ENCODE assay signal across 16 cellular contexts in genomic region chrX:66676990-66677389, GRCh38. TPM values are rescaled to one million over a fixed set of nuclear protein-coding genes. Genes with fewer than 3 reads are reported as not detected.
DNase-seq lines count a peak whose midpoint lies in the region; ATAC-seq and TF ChIP-seq lines count a peak whose summit lies in the region.
"Had no signal": no experiment of that assay in that cellular context is flagged by ENCODE, and none has a peak within 500 bp of the region (broad histone marks: within the 10 kb centered on the region; RNA-seq: fewer than 3 reads in every experiment).

No MANE protein-coding gene starts in this region.

- H3K27me3 ChIP-seq in breast epithelium: peaks cover 0 to 18% of the 10 kb centered on the region in 2 donors
- H3K27me3 ChIP-seq: sigmoid colon had no signal

- H3K36me3 Mint-ChIP-seq in MCF 10A (ENCODE audit: insufficient read depth, unreplicated experiment): no peaks in the 10 kb centered on the region
- H3K36me3 Mint-ChIP-seq in activated T-helper 17 cell treated with anti-CD3 and anti-CD28 coated beads, Interleukin-2, amount 50 U/mL, for 72 hours (ENCODE audit: low read depth): no peaks in the 10 kb centered on the region
- H3K36me3 Mint-ChIP-seq: memory B cell, WTC11 had no signal

- H3K4me1 Mint-ChIP-seq in MCF 10A (ENCODE audit: insufficient read depth, unreplicated experiment): peaks cover 16% of the 10 kb centered on the region
- H3K4me1 Mint-ChIP-seq in activated T-helper 17 cell treated with anti-CD3 and anti-CD28 coated beads, Interleukin-2, amount 50 U/mL, for 72 hours: no peaks in the 10 kb centered on the region
- H3K4me1 Mint-ChIP-seq: stimulated activated naive CD8-positive, alpha-beta T cell treated with anti-CD3 and anti-CD28 coated beads, Interleukin-15, amount 100 ng/mL, for 72 hours had no signal

- ATAC-seq in activated T-helper 17 cell treated with anti-CD3 and anti-CD28 coated beads, Interleukin-2, amount 50 U/mL, for 72 hours (replicated peaks): no peak
- ATAC-seq in GM21423 (IDR thresholded peaks at IDR 0.05; ENCODE audit: unreplicated experiment): no peak
- ATAC-seq: stimulated activated naive CD8-positive, alpha-beta T cell treated with anti-CD3 and anti-CD28 coated beads, Interleukin-15, amount 100 ng/mL, for 72 hours; WTC11 had no signal

- H3K27ac Mint-ChIP-seq in MCF 10A (ENCODE audit: low read depth, unreplicated experiment): peak overlapping the region; percentile 60
- H3K27ac Mint-ChIP-seq in activated T-helper 17 cell treated with anti-CD3 and anti-CD28 coated beads, Interleukin-2, amount 50 U/mL, for 72 hours: peak overlapping the region; percentile 80
- H3K27ac Mint-ChIP-seq: memory B cell; stimulated activated naive CD8-positive, alpha-beta T cell treated with anti-CD3 and anti-CD28 coated beads, Interleukin-15, amount 100 ng/mL, for 72 hours; WTC11 had no signal

- no peak for TF ChIP-seq CTCF in MCF 10A (IDR thresholded peaks at IDR 0.05; ENCODE audit: unreplicated experiment)
- TF ChIP-seq CTCF in breast epithelium (IDR thresholded peaks at IDR 0.05): no peak

- no peaks in the 10 kb centered on the region for H3K27me3 Mint-ChIP-seq in MCF 10A (ENCODE audit: insufficient read depth, unreplicated experiment)
- H3K27me3 Mint-ChIP-seq in activated T-helper 17 cell treated with anti-CD3 and anti-CD28 coated beads, Interleukin-2, amount 50 U/mL, for 72 hours: peaks cover 3% of the 10 kb centered on the region
- H3K27me3 Mint-ChIP-seq: stimulated activated naive CD8-positive, alpha-beta T cell treated with anti-CD3 and anti-CD28 coated beads, Interleukin-15, amount 100 ng/mL, for 72 hours had no signal

- no peaks in the 10 kb centered on the region for H3K4me1 ChIP-seq in breast epithelium
- H3K4me1 ChIP-seq: sigmoid colon had no signal

- H3K27ac ChIP-seq in breast epithelium: peak overlapping the region in 1 of 2 donors; percentile 48
- no peak overlapping the region for H3K27ac ChIP-seq in caudate nucleus (ENCODE audit: low read depth, low read length)
- H3K27ac ChIP-seq: 22Rv1, sigmoid colon had no signal

- DNase-seq in MCF 10A (ENCODE audit: unreplicated experiment) (peak; percentile 82), breast epithelium (ENCODE audit: low spot score in 2 of 2) (no peak), fibroblast of the conjunctiva (ENCODE audit: low read depth) (peak; percentile 63), caudate nucleus (lab: John Stamatoyannopoulos, UW) (no peak), NCI-H748 (lab: John Stamatoyannopoulos, UW; ENCODE audit: unreplicated experiment) (no peak)
- no peak for DNase-seq in stimulated activated CD8-positive, alpha-beta memory T cell treated with anti-CD3 and anti-CD28 coated beads, Interleukin-4, amount 100 ng/mL, for 48 hours
- DNase-seq: activated naive CD4-positive, alpha-beta T cell treated with anti-CD3 and anti-CD28 coated beads, Interleukin-2, amount 50 U/mL, for 16 hours; Calu3; NCI-H1105 treated with DMSO at 0.1 percent for 48 hours; sigmoid colon; stimulated activated naive CD8-positive, alpha-beta T cell treated with anti-CD3 and anti-CD28 coated beads, Interleukin-15, amount 100 ng/mL, for 72 hours had no signal

- peaks cover 0 to 6% of the 10 kb centered on the region in 2 donors for H3K9me3 ChIP-seq in breast epithelium
- H3K9me3 ChIP-seq: sigmoid colon had no signal

- POLR2A ChIA-PET in MCF 10A (lab: Yijun Ruan, JAX): interaction anchor here (0.7 to 0.9 kb wide), 2 partner anchors 13 to 43 kb away, joined by 3 to 8 read pairs; no protein-coding TSS in a partner anchor

- H3K4me3 ChIP-seq in breast epithelium: no peak overlapping the region
- H3K4me3 ChIP-seq: sigmoid colon had no signal

- H3K4me3 Mint-ChIP-seq in MCF 10A (ENCODE audit: unreplicated experiment): peak overlapping the region; percentile 19
- no peak overlapping the region for H3K4me3 Mint-ChIP-seq in activated T-helper 17 cell treated with anti-CD3 and anti-CD28 coated beads, Interleukin-2, amount 50 U/mL, for 72 hours
- H3K4me3 Mint-ChIP-seq: memory B cell; stimulated activated naive CD8-positive, alpha-beta T cell treated with anti-CD3 and anti-CD28 coated beads, Interleukin-15, amount 100 ng/mL, for 72 hours; WTC11 had no signal

- CTCF ChIA-PET in MCF 10A (lab: Yijun Ruan, JAX): interaction anchor here (1.8 kb wide), 1 partner anchor 51 kb away, joined by 9 read pairs; no protein-coding TSS in a partner anchor

- H3K9me3 Mint-ChIP-seq in MCF 10A (ENCODE audit: unreplicated experiment): peaks cover 20% of the 10 kb centered on the region
- H3K9me3 Mint-ChIP-seq in activated T-helper 17 cell treated with anti-CD3 and anti-CD28 coated beads, Interleukin-2, amount 50 U/mL, for 72 hours: no peaks in the 10 kb centered on the region

- BruUV-seq in MCF 10A (replicated peaks; lab: Mats Ljungman, UMichigan): no TSS peak

- intact Hi-C loops in MCF 10A (cut with micrococcal nuclease) (loop anchor here (2.0 kb wide), 1 partner anchor 52 kb away; no protein-coding TSS in a partner anchor), breast epithelium (cut with DNase I; ENCODE audit: low total_unique reads) (no loop called here)

- no peaks in the 10 kb centered on the region for H3K36me3 ChIP-seq in breast epithelium
- H3K36me3 ChIP-seq: sigmoid colon had no signal

- TF ChIP-seq POLR2A in breast epithelium (IDR thresholded peaks at IDR 0.05): no peak

RNA-seq across cellular contexts. Expression of gene EDA2R, which starts 38.1 kb away (rescaled TPM):
- total RNA-seq in MCF 10A (2022) (30.3 and 32.4 TPM in 2 replicates), breast epithelium (1 to 10 TPM; 2.2 to 7.0 (median 6.2) TPM)
- total RNA-seq in activated T-helper 17 cell treated with anti-CD3 and anti-CD28 coated beads, Interleukin-2, amount 50 U/mL, for 72 hours: 1 to 10 TPM; 6.5 to 7.0 TPM
- total RNA-seq: Calu3 had no signal

Comparison
In these comparisons a context has a peak if more than half of its experiments do, and no peak if none do; other contexts are left out.
1. DNase-seq: peak in MCF 10A (single experiment) and fibroblast of the conjunctiva (single experiment); none in breast epithelium (0 of 2), caudate nucleus (0 of 61), NCI-H748 (single experiment) and stimulated activated CD8-positive, alpha-beta memory T cell treated with anti-CD3 and anti-CD28 coated beads, Interleukin-4, amount 100 ng/mL, for 48 hours (single experiment).